ENCODE assay signal across 8 cellular contexts in genomic region chr2:96773922-96774321, GRCh38.
DNase-seq lines count a peak whose midpoint lies in the region; ATAC-seq and TF ChIP-seq lines count a peak whose summit lies in the region.

No MANE protein-coding gene starts in this region.

- no peak for TF ChIP-seq CTCF in GM12865 (IDR thresholded peaks at IDR 0.05; ENCODE audit: insufficient read depth, low read depth, low read length, missing control alignments)

- ATAC-seq in GM21528 (IDR thresholded peaks at IDR 0.05; ENCODE audit: low FRiP score, unreplicated experiment) = no peak

- no peaks in the 10 kb centered on the region for H3K27me3 Mint-ChIP-seq in activated T-cell treated with anti-CD3 and anti-CD28 coated beads, Interleukin-2, amount 50 U/mL, for 24 hours

- peak; percentile 71 for DNase-seq in GM12865 (ENCODE audit: low read depth)
- peak; percentile 14 to 57 for DNase-seq in NCI-H187 (lab: John Stamatoyannopoulos, UW)
- DNase-seq in activated T-cell treated with anti-CD3 and anti-CD28 coated beads, Interleukin-2, amount 50 U/mL, for 24 hours = peak; percentile 56
- DNase-seq in hippocampal formation (lab: John Stamatoyannopoulos, UW) = no peak
- DNase-seq in hypothalamus (lab: John Stamatoyannopoulos, UW) = no peak
- DNase-seq in anterior cingulate cortex (lab: John Stamatoyannopoulos, UW) = no peak

- peak overlapping the region; percentile 86 for H3K27ac Mint-ChIP-seq in activated T-cell treated with anti-CD3 and anti-CD28 coated beads, Interleukin-2, amount 50 U/mL, for 24 hours

- H3K36me3 Mint-ChIP-seq in activated T-cell treated with anti-CD3 and anti-CD28 coated beads, Interleukin-2, amount 50 U/mL, for 24 hours (ENCODE audit: low read depth) = no peaks in the 10 kb centered on the region

- H3K4me1 Mint-ChIP-seq in activated T-cell treated with anti-CD3 and anti-CD28 coated beads, Interleukin-2, amount 50 U/mL, for 24 hours (ENCODE audit: low read depth) = peaks cover 26% of the 10 kb centered on the region

- H3K4me3 Mint-ChIP-seq in activated T-cell treated with anti-CD3 and anti-CD28 coated beads, Interleukin-2, amount 50 U/mL, for 24 hours = peak overlapping the region; percentile 67

- peaks cover 41 to 51% of the 10 kb centered on the region in 2 donors for H3K4me1 ChIP-seq in mucosa of rectum (ENCODE audit: control insufficient read depth in 2 of 2, insufficient read depth in 2 of 2, low read length in 2 of 2)

- H3K4me3 ChIP-seq in GM12865 (ENCODE audit: low read depth, low read length) (peak overlapping the region; percentile 25), mucosa of rectum (ENCODE audit: low read length in 2 of 2) (peak overlapping the region; percentile 59 to 74)

- no peaks in the 10 kb centered on the region for H3K9me3 ChIP-seq in mucosa of rectum (ENCODE audit: control insufficient read depth in 2 of 2, low read length in 2 of 2)

- H3K27me3 ChIP-seq in mucosa of rectum (ENCODE audit: control insufficient read depth in 2 of 2, insufficient read depth in 2 of 2, low read length in 2 of 2) = no peaks in the 10 kb centered on the region

- peak overlapping the region; percentile 41 to 62 for H3K9ac ChIP-seq in mucosa of rectum (ENCODE audit: low read depth in 1 of 2, low read length in 2 of 2)

- H3K9me3 Mint-ChIP-seq in activated T-cell treated with anti-CD3 and anti-CD28 coated beads, Interleukin-2, amount 50 U/mL, for 24 hours = no peaks in the 10 kb centered on the region

- H3K36me3 ChIP-seq in mucosa of rectum (ENCODE audit: control insufficient read depth in 2 of 2, insufficient read depth in 2 of 2, low read length in 2 of 2) = peaks cover 0 to 8% of the 10 kb centered on the region in 2 donors

- peak overlapping the region; percentile 31 to 56 for H3K27ac ChIP-seq in mucosa of rectum (ENCODE audit: low read depth in 2 of 2, low read length in 2 of 2)

Comparison
In these comparisons a context has a peak if more than half of its experiments do, and no peak if none do; other contexts are left out.
1. DNase-seq: peak in GM12865 (single experiment), NCI-H187 (2 of 2) and activated T-cell treated with anti-CD3 and anti-CD28 coated beads, Interleukin-2, amount 50 U/mL, for 24 hours (single experiment); none in hippocampal formation (0 of 2), hypothalamus (0 of 51) and anterior cingulate cortex (0 of 58).